16 cellular contexts compared by ENCODE assay signal in genomic region chr1:162571696-162572095, GRCh38. TPM values are rescaled to one million over a fixed set of nuclear protein-coding genes. Genes with fewer than 3 reads are reported as not detected.
A peak's percentile ranks its signal among the peaks of the same experiment; 100 is the strongest.
DNase-seq lines count a peak whose midpoint lies in the region; ATAC-seq and TF ChIP-seq lines count a peak whose summit lies in the region.
"Had no signal": no experiment of that assay in that cellular context is flagged by ENCODE, and none has a peak within 500 bp of the region (broad histone marks: within the 10 kb centered on the region; RNA-seq: fewer than 3 reads in every experiment).

No MANE protein-coding gene starts in this region.

- CTCF ChIA-PET in HEK293 (lab: Yijun Ruan, JAX) = interaction anchor here (0.6 kb wide), 1 partner anchor 1152 kb away, joined by 7 read pairs; no protein-coding TSS in a partner anchor

- peaks cover 11 to 36% of the 10 kb centered on the region in 2 experiments for H3K36me3 ChIP-seq in HEK293 (ENCODE audit: control insufficient read depth in 2 of 2, insufficient read depth in 1 of 2, low read length in 2 of 2)

- no peak overlapping the region for H3K4me3 Mint-ChIP-seq in T-helper 17 cell
- H3K4me3 Mint-ChIP-seq: activated CD4-positive, alpha-beta memory T cell treated with anti-CD3 and anti-CD28 coated beads for 36 hours; CD4-positive, alpha-beta T cell had no signal

- POLR2A ChIA-PET in HEK293 (lab: Yijun Ruan, JAX) = no interaction called here

- no peak for TF ChIP-seq CTCF in 22Rv1 (IDR thresholded peaks at IDR 0.05)
- no peak for TF ChIP-seq CTCF in HEK293 (tag by site-specific recombination; IDR thresholded peaks at IDR 0.05)

- no peaks in the 10 kb centered on the region for H3K4me1 ChIP-seq in HEK293 (ENCODE audit: control insufficient read depth, insufficient read depth, low read length)

- ATAC-seq in T-helper 17 cell (no peak), GM21515 (IDR thresholded peaks at IDR 0.05; ENCODE audit: unreplicated experiment) (no peak)
- ATAC-seq: HCT116, left ventricle myocardium superior had no signal

- H3K4me1 Mint-ChIP-seq in T-helper 17 cell = peaks cover 9% of the 10 kb centered on the region

- H3K36me3 Mint-ChIP-seq in T-helper 17 cell (ENCODE audit: low read depth) = peaks cover 6% of the 10 kb centered on the region

- H3K9me3 ChIP-seq in HEK293 (ENCODE audit: control insufficient read depth, insufficient read depth, low read depth, low read length) (no peaks in the 10 kb centered on the region), T-helper 17 cell (ENCODE audit: control insufficient read depth, low read length, poor library complexity, severe bottlenecking) (no peaks in the 10 kb centered on the region)

- no peaks in the 10 kb centered on the region for H3K27me3 Mint-ChIP-seq in T-helper 17 cell
- H3K27me3 Mint-ChIP-seq: activated CD4-positive, alpha-beta memory T cell treated with anti-CD3 and anti-CD28 coated beads for 36 hours; CD4-positive, alpha-beta T cell had no signal

- peak overlapping the region; percentile 22; the same call in 1 of the 2 replicates for H3K27ac ChIP-seq in 22Rv1
- no peak overlapping the region for H3K27ac ChIP-seq in HEK293 (ENCODE audit: extremely low read depth, low read depth, low read length)
- H3K27ac ChIP-seq: cardiac muscle cell had no signal

- no peak overlapping the region for H3K4me3 ChIP-seq in HEK293 (ENCODE audit: low read depth, low read length)
- H3K4me3 ChIP-seq: cardiac muscle cell had no signal

- H3K27ac Mint-ChIP-seq in T-helper 17 cell = peak overlapping the region; percentile 29
- H3K27ac Mint-ChIP-seq: activated CD4-positive, alpha-beta memory T cell treated with anti-CD3 and anti-CD28 coated beads for 36 hours; CD4-positive, alpha-beta T cell had no signal

- DNase-seq in NCI-H2107 treated with DMSO at 0.1 percent for 48 hours (lab: John Stamatoyannopoulos, UW; ENCODE audit: unreplicated experiment) (peak; percentile 85), T-helper 17 cell (no peak), HUDEP-2 (lab: John Stamatoyannopoulos, UW; ENCODE audit: unreplicated experiment in 76 of 76) (no peak), HK-2 (ENCODE audit: unreplicated experiment) (no peak), RKO (ENCODE audit: low spot score) (no peak)
- DNase-seq: activated CD4-positive, alpha-beta memory T cell treated with anti-CD3 and anti-CD28 coated beads for 36 hours; activated T-cell treated with anti-CD3 and anti-CD28 coated beads, Interleukin-2, amount 50 U/mL, for 1 hour; CD4-positive, alpha-beta T cell; left ventricle myocardium superior; NCI-H526 treated with DMSO at 0.1 percent for 48 hours; occipital lobe had no signal

TF ChIP-seq in HEK293, 187 proteins besides CTCF, POLR2A, EP300 and RAD21:
- TF ChIP-seq PRDM6 (tag by site-specific recombination; IDR thresholded peaks at IDR 0.05) (peak; percentile 30; the same call in 1 of the 2 replicates), ZNF366 (tag by site-specific recombination; conservative IDR thresholded peaks at IDR 0.05) (no peak)

RNA-seq across cellular contexts. Expression of gene UAP1, which starts 10.2 kb away (rescaled TPM):
- total RNA-seq in T-helper 17 cell = 10 to 100 TPM; 30.8 to 31.5 TPM
